8 cellular contexts compared by ENCODE assay signal in the genomic region with DNA sequence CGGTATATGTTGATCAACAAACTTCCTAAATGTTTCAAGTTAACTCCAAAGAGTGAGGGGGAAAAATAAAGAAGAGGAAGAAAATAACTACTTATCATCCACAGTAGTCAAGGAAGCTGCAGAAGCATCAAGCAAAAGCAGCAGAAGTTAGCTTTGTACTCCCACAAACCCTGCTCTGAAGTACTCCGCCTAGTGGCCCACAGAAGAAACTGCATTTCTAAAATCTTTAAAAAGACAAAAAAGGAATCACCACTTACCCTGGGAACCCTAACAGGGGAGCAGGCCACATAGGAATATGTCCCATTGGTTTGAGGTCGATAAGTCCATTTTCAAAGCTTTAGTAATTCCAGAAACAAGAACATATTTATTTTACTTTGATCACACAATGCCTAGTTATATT.
DNase-seq lines count a peak whose midpoint lies in the region; ATAC-seq and TF ChIP-seq lines count a peak whose summit lies in the region.
"Not testable (repeated sequence)": the region's sequence is repeated elsewhere in the genome, so short reads cannot be mapped to it uniquely, and the experiment has no call there.

No MANE protein-coding gene starts in this region.

- H3K4me2 ChIP-seq in H9 (ENCODE audit: insufficient read depth, insufficient read length, low read length); neural progenitor cell: not testable (repeated sequence)

- H3K4ac ChIP-seq in H9 (ENCODE audit: low read depth, low read length) = not testable (repeated sequence)

- H4K5ac ChIP-seq in H9 (ENCODE audit: insufficient read length, low read depth, low read length) = not testable (repeated sequence)

- H4K8ac ChIP-seq in H9 (replicated peaks; ENCODE audit: insufficient read length, low read depth, low read length) = not testable (repeated sequence)

- TF ChIP-seq CTCF in 22Rv1 (IDR thresholded peaks at IDR 0.05) (peak; percentile 61), GM06990 (IDR thresholded peaks at IDR 0.05; ENCODE audit: insufficient read depth, low read length, poor library complexity, severe bottlenecking) (peak; percentile 23), H9 (conservative IDR thresholded peaks at IDR 0.05) (peak; percentile 34; the same call in 2 of the 3 replicates), NB4 (IDR thresholded peaks at IDR 0.05; ENCODE audit: low read depth, low read length) (peak; percentile 18), Panc1 (IDR thresholded peaks at IDR 0.05) (peak; percentile 24; the same call in 1 of the 2 replicates), WTC11 (IDR thresholded peaks at IDR 0.05) (peak; percentile 31; the same call in 1 of the 2 replicates), foreskin keratinocyte (conservative IDR thresholded peaks at IDR 0.05) (peak; percentile 28), neural progenitor cell (IDR thresholded peaks at IDR 0.05) (peak; percentile 14)

- not testable (repeated sequence) for H3K18ac ChIP-seq in H9 (ENCODE audit: insufficient read length, low read depth, low read length)

- CTCF ChIA-PET in Panc1 (lab: Charles Lee); WTC11 (lab: Charles Lee): not testable (repeated sequence)

- not testable (repeated sequence) for H3K27ac ChIP-seq in 22Rv1; H9 (ENCODE audit: insufficient read length, low read depth, low read length); Panc1 (ENCODE audit: low read length); foreskin keratinocyte; neural progenitor cell

- not testable (repeated sequence) for H4K91ac ChIP-seq in H9 (ENCODE audit: insufficient read length, low read depth, low read length)

- H2BK12ac ChIP-seq in H9 (ENCODE audit: insufficient read length, low read depth, low read length) = not testable (repeated sequence)

- not testable (repeated sequence) for H3K9ac ChIP-seq in H9 (ENCODE audit: extremely low read depth, insufficient read length, low read length); neural progenitor cell

- H3K27me3 Mint-ChIP-seq in H9 (ENCODE audit: low read depth); WTC11 (ENCODE audit: low read depth); neural progenitor cell (ENCODE audit: insufficient read depth, low read depth): not testable (repeated sequence)

- H4K20me1 ChIP-seq in H9 (ENCODE audit: control insufficient read depth, insufficient read depth, insufficient read length); neural progenitor cell (ENCODE audit: low read depth): not testable (repeated sequence)

- ATAC-seq in Panc1, WTC11, foreskin keratinocyte: not testable (repeated sequence)

- not testable (repeated sequence) for H3K79me2 ChIP-seq in H9 (ENCODE audit: insufficient read depth, low read length); neural progenitor cell (ENCODE audit: low read depth)

- H3K23me2 ChIP-seq in H9 (ENCODE audit: insufficient read length, low read depth, low read length, poor library complexity, severe bottlenecking) = not testable (repeated sequence)

- H3K4me3 Mint-ChIP-seq in H9, WTC11, neural progenitor cell: not testable (repeated sequence)

- H3K4me3 ChIP-seq in GM06990 (replicated peaks; ENCODE audit: low read depth, low read length); NB4 (ENCODE audit: low read depth, low read length); Panc1 (ENCODE audit: low read depth in 2 of 2, low read length in 2 of 2); neural progenitor cell: not testable (repeated sequence)

- not testable (repeated sequence) for TF ChIP-seq POLR2A in NB4 (IDR thresholded peaks at IDR 0.05; ENCODE audit: extremely low read depth, insufficient read length)

- not testable (repeated sequence) for H3T11ph ChIP-seq in H9 (ENCODE audit: low read length)

- not testable (repeated sequence) for H3F3A ChIP-seq in neural progenitor cell (ENCODE audit: low read depth)

- not testable (repeated sequence) for H2AK5ac ChIP-seq in H9 (ENCODE audit: insufficient read length, low read length)

- not testable (repeated sequence) for H3K14ac ChIP-seq in H9 (ENCODE audit: insufficient read depth, low read length)

- not testable (repeated sequence) for BruUV-seq in Panc1 (replicated peaks; lab: Mats Ljungman, UMichigan)

- POLR2A ChIA-PET in Panc1 (lab: Charles Lee); WTC11 (lab: Charles Lee): not testable (repeated sequence)

- intact Hi-C loops in Panc1 (cut with micrococcal nuclease; ENCODE audit: unreplicated experiment) = not testable (repeated sequence)

- no CpG with 5 or more reads among the region's 3 CpGs for WGBS in H9 (ENCODE audit: extremely low coverage, insufficient read length, low lambda C conversion rate)

- in situ Hi-C loops in Panc1 (cut with HindIII; ENCODE audit: low pct_unique_long_range_greater_than_20kb, low sequenced_read_pairs) = not testable (repeated sequence)

- not testable (repeated sequence) for H3K56ac ChIP-seq in H9 (ENCODE audit: insufficient read length, low read depth, low read length)

- H2BK5ac ChIP-seq in H9 (ENCODE audit: insufficient read length, low read length) = not testable (repeated sequence)

- not testable (repeated sequence) for DNase-seq in GM06990 (ENCODE audit: extremely low read depth, insufficient read length); H9; NB4 (ENCODE audit: low read depth); Panc1 (ENCODE audit: low read depth, low spot score); WTC11 (ENCODE audit: low spot score); foreskin keratinocyte; neural progenitor cell (ENCODE audit: low spot score)

- not testable (repeated sequence) for H3K9me3 ChIP-seq in H9 (ENCODE audit: control insufficient read depth, low read depth, low read length); Panc1 (ENCODE audit: control insufficient read depth, insufficient read depth, low read depth, low read length); neural progenitor cell (ENCODE audit: low read depth)

- not testable (repeated sequence) for H2BK120ac ChIP-seq in H9 (ENCODE audit: low read depth, low read length, poor library complexity, severe bottlenecking)

- H3K36me3 ChIP-seq in GM06990 (ENCODE audit: control insufficient read depth, insufficient read depth, low read length); Panc1 (ENCODE audit: control insufficient read depth, insufficient read depth, low read length); neural progenitor cell: not testable (repeated sequence)

- not testable (repeated sequence) for H3K4me1 ChIP-seq in H9 (ENCODE audit: insufficient read depth, low read length); Panc1 (ENCODE audit: control insufficient read depth, insufficient read depth, low read length); foreskin keratinocyte; neural progenitor cell

- H3K79me1 ChIP-seq in H9 (ENCODE audit: insufficient read depth, low read depth, low read length, poor library complexity, severe bottlenecking) = not testable (repeated sequence)

- H3K27me3 ChIP-seq in GM06990 (replicated peaks; ENCODE audit: control insufficient read depth, insufficient read depth, low read length); H9 (ENCODE audit: insufficient read depth, low read length); Panc1 (ENCODE audit: control insufficient read depth, insufficient read depth, low read length); foreskin keratinocyte; neural progenitor cell: not testable (repeated sequence)

- not testable (repeated sequence) for H3K4me1 Mint-ChIP-seq in H9, WTC11, neural progenitor cell

- not testable (repeated sequence) for H2BK15ac ChIP-seq in H9 (ENCODE audit: low read depth, low read length)

- H3K36me3 Mint-ChIP-seq in H9 (ENCODE audit: insufficient read depth in 1 of 3, low read depth in 3 of 3); WTC11; neural progenitor cell: not testable (repeated sequence)

- not testable (repeated sequence) for H2AFZ ChIP-seq in H9 (ENCODE audit: low read length); neural progenitor cell (replicated peaks)

- not testable (repeated sequence) for H3K23ac ChIP-seq in H9 (ENCODE audit: insufficient read length, low read depth, low read length)

- H2BK20ac ChIP-seq in H9 (ENCODE audit: low read depth, low read length, poor library complexity, severe bottlenecking) = not testable (repeated sequence)

- H3K9me3 Mint-ChIP-seq in H9 = peaks cover 15 to 25% of the 10 kb centered on the region in 2 experiments
- not testable (repeated sequence) for H3K9me3 Mint-ChIP-seq in WTC11, neural progenitor cell

- not testable (repeated sequence) for H3K27ac Mint-ChIP-seq in H9, WTC11, neural progenitor cell
